Comparison of ENCODE assay signal across 1 cellular context in the genomic region with DNA sequence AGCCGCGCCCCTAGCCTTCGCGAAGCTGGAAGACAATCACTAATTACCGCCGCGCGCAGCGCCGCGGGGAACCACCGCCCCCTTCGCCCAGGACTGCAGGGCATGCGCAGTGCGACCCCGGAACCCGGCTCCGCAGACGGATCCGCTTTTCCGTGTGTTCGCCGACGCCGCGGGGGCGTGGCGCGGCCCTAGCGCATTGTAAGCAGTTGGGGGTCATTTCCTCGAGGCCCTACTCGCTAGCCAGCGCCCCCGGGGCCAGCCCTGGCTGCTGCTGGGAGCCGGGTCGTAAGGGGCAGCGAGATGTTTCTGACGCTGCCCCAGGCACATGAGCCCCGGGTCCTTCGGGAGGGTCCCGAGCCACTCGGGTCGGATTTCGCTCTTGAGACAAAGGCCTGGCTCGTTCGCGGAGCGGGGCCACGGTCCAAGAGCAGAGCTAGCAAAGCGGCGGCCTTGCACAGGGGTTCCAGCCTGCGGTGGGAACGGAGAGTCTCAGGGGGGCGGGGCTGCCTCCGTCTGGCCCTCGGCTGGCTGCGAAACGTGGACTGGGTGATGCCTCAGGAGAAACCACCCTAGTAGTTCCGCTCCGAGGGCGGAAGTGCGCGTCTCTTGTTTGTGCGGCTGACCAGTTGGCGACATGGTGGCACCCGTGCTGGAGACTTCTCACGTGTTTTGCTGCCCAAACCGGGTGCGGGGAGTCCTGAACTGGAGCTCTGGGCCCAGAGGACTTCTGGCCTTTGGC.
A peak's percentile ranks its signal among the peaks of the same experiment; 100 is the strongest.
TF ChIP-seq lines count a peak whose summit lies in the region.

TSS of gene ELP2 (plus strand) at position 600 of the 739 bp plus-strand sequence. CDS start at position 635, 35 bp downstream.
A gene with protein sequence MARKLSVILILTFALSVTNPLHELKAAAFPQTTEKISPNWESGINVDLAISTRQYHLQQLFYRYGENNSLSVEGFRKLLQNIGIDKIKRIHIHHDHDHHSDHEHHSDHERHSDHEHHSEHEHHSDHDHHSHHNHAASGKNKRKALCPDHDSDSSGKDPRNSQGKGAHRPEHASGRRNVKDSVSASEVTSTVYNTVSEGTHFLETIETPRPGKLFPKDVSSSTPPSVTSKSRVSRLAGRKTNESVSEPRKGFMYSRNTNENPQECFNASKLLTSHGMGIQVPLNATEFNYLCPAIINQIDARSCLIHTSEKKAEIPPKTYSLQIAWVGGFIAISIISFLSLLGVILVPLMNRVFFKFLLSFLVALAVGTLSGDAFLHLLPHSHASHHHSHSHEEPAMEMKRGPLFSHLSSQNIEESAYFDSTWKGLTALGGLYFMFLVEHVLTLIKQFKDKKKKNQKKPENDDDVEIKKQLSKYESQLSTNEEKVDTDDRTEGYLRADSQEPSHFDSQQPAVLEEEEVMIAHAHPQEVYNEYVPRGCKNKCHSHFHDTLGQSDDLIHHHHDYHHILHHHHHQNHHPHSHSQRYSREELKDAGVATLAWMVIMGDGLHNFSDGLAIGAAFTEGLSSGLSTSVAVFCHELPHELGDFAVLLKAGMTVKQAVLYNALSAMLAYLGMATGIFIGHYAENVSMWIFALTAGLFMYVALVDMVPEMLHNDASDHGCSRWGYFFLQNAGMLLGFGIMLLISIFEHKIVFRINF (minus strand): TSS at position 41 of the 739 bp plus-strand sequence. CDS start 2,333 bp downstream, outside the sequence.

TF ChIP-seq in HepG2, 621 proteins besides CTCF, POLR2A, EP300 and RAD21 (continued from another document and continues in another):
- peak; percentile 93; the same call in 1 of the 2 replicates for TF ChIP-seq ZFP91 (CRISPR knock-in tag; IDR thresholded peaks at IDR 0.05; ENCODE audit: borderline replicate concordance)
- TF ChIP-seq SP140L (CRISPR knock-in tag; IDR thresholded peaks at IDR 0.05; ENCODE audit: borderline replicate concordance) = no peak; the same call in 1 of the 2 replicates
- TF ChIP-seq TAF15 (IDR thresholded peaks at IDR 0.05; ENCODE audit: low read depth, low read length, poor library complexity, severe bottlenecking) = no peak
- TF ChIP-seq MED8 (CRISPR knock-in tag; IDR thresholded peaks at IDR 0.05; ENCODE audit: insufficient replicate concordance) = peak; percentile 40
- no peak for TF ChIP-seq ZFAT (CRISPR knock-in tag; conservative IDR thresholded peaks at IDR 0.05)
- TF ChIP-seq SNRNP70 (IDR thresholded peaks at IDR 0.05; ENCODE audit: low read depth, low read length) = no peak
- TF ChIP-seq, protein P1, sequence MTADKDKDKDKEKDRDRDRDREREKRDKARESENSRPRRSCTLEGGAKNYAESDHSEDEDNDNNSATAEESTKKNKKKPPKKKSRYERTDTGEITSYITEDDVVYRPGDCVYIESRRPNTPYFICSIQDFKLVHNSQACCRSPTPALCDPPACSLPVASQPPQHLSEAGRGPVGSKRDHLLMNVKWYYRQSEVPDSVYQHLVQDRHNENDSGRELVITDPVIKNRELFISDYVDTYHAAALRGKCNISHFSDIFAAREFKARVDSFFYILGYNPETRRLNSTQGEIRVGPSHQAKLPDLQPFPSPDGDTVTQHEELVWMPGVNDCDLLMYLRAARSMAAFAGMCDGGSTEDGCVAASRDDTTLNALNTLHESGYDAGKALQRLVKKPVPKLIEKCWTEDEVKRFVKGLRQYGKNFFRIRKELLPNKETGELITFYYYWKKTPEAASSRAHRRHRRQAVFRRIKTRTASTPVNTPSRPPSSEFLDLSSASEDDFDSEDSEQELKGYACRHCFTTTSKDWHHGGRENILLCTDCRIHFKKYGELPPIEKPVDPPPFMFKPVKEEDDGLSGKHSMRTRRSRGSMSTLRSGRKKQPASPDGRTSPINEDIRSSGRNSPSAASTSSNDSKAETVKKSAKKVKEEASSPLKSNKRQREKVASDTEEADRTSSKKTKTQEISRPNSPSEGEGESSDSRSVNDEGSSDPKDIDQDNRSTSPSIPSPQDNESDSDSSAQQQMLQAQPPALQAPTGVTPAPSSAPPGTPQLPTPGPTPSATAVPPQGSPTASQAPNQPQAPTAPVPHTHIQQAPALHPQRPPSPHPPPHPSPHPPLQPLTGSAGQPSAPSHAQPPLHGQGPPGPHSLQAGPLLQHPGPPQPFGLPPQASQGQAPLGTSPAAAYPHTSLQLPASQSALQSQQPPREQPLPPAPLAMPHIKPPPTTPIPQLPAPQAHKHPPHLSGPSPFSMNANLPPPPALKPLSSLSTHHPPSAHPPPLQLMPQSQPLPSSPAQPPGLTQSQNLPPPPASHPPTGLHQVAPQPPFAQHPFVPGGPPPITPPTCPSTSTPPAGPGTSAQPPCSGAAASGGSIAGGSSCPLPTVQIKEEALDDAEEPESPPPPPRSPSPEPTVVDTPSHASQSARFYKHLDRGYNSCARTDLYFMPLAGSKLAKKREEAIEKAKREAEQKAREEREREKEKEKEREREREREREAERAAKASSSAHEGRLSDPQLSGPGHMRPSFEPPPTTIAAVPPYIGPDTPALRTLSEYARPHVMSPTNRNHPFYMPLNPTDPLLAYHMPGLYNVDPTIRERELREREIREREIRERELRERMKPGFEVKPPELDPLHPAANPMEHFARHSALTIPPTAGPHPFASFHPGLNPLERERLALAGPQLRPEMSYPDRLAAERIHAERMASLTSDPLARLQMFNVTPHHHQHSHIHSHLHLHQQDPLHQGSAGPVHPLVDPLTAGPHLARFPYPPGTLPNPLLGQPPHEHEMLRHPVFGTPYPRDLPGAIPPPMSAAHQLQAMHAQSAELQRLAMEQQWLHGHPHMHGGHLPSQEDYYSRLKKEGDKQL (CRISPR knock-in tag; IDR thresholded peaks at IDR 0.05; ENCODE audit: low read depth) = no peak
- TF ChIP-seq ZZZ3 (CRISPR knock-in tag; IDR thresholded peaks at IDR 0.05; ENCODE audit: borderline replicate concordance) = peak; percentile 59; the same call in 1 of the 2 replicates
- TF ChIP-seq ZNF317 (CRISPR knock-in tag; IDR thresholded peaks at IDR 0.05) = no peak
- peak; percentile 89 for TF ChIP-seq GABPA (IDR thresholded peaks at IDR 0.05; ENCODE audit: low read depth, low read length)
- peak; percentile 92 for TF ChIP-seq GABPA (CRISPR knock-in tag; IDR thresholded peaks at IDR 0.05; ENCODE audit: low read depth)
- no peak; the same call in 1 of the 2 replicates for TF ChIP-seq JDP2 (CRISPR knock-in tag; IDR thresholded peaks at IDR 0.05; ENCODE audit: borderline replicate concordance)
- TF ChIP-seq ZNF569 (CRISPR knock-in tag; IDR thresholded peaks at IDR 0.05; ENCODE audit: borderline replicate concordance) = no peak
- TF ChIP-seq SP1 (IDR thresholded peaks at IDR 0.05) = no peak
- peak; percentile 91 for TF ChIP-seq SP1 (CRISPR knock-in tag; IDR thresholded peaks at IDR 0.05)
- TF ChIP-seq ZFP62 (CRISPR knock-in tag; IDR thresholded peaks at IDR 0.05) = no peak
- TF ChIP-seq ATF1 (CRISPR knock-in tag; IDR thresholded peaks at IDR 0.05) = peak; percentile 74
- peak; percentile 91 for TF ChIP-seq MXD3 (CRISPR knock-in tag; IDR thresholded peaks at IDR 0.05)
- peak; percentile 10; the same call in 1 of the 2 replicates for TF ChIP-seq STAT5B (CRISPR knock-in tag; IDR thresholded peaks at IDR 0.05)
- peak; percentile 84; the same call in 1 of the 2 replicates for TF ChIP-seq THAP8 (CRISPR knock-in tag; IDR thresholded peaks at IDR 0.05; ENCODE audit: borderline replicate concordance)
- TF ChIP-seq ZNF10 (CRISPR knock-in tag; IDR thresholded peaks at IDR 0.05; ENCODE audit: borderline replicate concordance, low read depth) = no peak
- TF ChIP-seq, protein P2, sequence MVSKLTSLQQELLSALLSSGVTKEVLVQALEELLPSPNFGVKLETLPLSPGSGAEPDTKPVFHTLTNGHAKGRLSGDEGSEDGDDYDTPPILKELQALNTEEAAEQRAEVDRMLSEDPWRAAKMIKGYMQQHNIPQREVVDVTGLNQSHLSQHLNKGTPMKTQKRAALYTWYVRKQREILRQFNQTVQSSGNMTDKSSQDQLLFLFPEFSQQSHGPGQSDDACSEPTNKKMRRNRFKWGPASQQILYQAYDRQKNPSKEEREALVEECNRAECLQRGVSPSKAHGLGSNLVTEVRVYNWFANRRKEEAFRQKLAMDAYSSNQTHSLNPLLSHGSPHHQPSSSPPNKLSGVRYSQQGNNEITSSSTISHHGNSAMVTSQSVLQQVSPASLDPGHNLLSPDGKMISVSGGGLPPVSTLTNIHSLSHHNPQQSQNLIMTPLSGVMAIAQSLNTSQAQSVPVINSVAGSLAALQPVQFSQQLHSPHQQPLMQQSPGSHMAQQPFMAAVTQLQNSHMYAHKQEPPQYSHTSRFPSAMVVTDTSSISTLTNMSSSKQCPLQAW (CRISPR knock-in tag; IDR thresholded peaks at IDR 0.05) = peak; percentile 79
- TF ChIP-seq TP53 (CRISPR knock-in tag; conservative IDR thresholded peaks at IDR 0.05) = no peak
- no peak for TF ChIP-seq MBNL3 (CRISPR knock-in tag; conservative IDR thresholded peaks at IDR 0.05)
- peak; percentile 26; the same call in 1 of the 2 replicates for TF ChIP-seq KLF6 (CRISPR knock-in tag; IDR thresholded peaks at IDR 0.05)
- no peak; the same call in 1 of the 2 replicates for TF ChIP-seq SIN3B (IDR thresholded peaks at IDR 0.05; ENCODE audit: low read length)
- peak; percentile 50 for TF ChIP-seq SKIL (CRISPR knock-in tag; IDR thresholded peaks at IDR 0.05; ENCODE audit: borderline replicate concordance)
- TF ChIP-seq, protein P3, sequence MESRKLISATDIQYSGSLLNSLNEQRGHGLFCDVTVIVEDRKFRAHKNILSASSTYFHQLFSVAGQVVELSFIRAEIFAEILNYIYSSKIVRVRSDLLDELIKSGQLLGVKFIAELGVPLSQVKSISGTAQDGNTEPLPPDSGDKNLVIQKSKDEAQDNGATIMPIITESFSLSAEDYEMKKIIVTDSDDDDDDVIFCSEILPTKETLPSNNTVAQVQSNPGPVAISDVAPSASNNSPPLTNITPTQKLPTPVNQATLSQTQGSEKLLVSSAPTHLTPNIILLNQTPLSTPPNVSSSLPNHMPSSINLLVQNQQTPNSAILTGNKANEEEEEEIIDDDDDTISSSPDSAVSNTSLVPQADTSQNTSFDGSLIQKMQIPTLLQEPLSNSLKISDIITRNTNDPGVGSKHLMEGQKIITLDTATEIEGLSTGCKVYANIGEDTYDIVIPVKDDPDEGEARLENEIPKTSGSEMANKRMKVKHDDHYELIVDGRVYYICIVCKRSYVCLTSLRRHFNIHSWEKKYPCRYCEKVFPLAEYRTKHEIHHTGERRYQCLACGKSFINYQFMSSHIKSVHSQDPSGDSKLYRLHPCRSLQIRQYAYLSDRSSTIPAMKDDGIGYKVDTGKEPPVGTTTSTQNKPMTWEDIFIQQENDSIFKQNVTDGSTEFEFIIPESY (CRISPR knock-in tag; IDR thresholded peaks at IDR 0.05) = no peak
- TF ChIP-seq YEATS2 (CRISPR knock-in tag; IDR thresholded peaks at IDR 0.05; ENCODE audit: borderline replicate concordance) = peak; percentile 78; the same call in 1 of the 2 replicates
- TF ChIP-seq MZF1 (CRISPR knock-in tag; IDR thresholded peaks at IDR 0.05; ENCODE audit: borderline replicate concordance) = no peak
- TF ChIP-seq, protein P4, sequence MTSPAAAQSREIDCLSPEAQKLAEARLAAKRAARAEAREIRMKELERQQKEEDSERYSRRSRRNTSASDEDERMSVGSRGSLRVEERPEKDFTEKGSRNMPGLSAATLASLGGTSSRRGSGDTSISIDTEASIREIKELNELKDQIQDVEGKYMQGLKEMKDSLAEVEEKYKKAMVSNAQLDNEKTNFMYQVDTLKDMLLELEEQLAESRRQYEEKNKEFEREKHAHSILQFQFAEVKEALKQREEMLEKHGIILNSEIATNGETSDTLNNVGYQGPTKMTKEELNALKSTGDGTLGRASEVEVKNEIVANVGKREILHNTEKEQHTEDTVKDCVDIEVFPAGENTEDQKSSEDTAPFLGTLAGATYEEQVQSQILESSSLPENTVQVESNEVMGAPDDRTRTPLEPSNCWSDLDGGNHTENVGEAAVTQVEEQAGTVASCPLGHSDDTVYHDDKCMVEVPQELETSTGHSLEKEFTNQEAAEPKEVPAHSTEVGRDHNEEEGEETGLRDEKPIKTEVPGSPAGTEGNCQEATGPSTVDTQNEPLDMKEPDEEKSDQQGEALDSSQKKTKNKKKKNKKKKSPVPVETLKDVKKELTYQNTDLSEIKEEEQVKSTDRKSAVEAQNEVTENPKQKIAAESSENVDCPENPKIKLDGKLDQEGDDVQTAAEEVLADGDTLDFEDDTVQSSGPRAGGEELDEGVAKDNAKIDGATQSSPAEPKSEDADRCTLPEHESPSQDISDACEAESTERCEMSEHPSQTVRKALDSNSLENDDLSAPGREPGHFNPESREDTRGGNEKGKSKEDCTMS (CRISPR knock-in tag; conservative IDR thresholded peaks at IDR 0.05) = no peak
- peak; percentile 60; the same call in 1 of the 2 replicates for TF ChIP-seq KDM5A (IDR thresholded peaks at IDR 0.05; ENCODE audit: borderline replicate concordance, low read length)
- no peak for TF ChIP-seq ZNF143 (CRISPR knock-in tag; IDR thresholded peaks at IDR 0.05)
- TF ChIP-seq THYN1 (CRISPR knock-in tag; IDR thresholded peaks at IDR 0.05; ENCODE audit: borderline replicate concordance, low read depth) = no peak
- TF ChIP-seq ZBTB20 (CRISPR knock-in tag; IDR thresholded peaks at IDR 0.05; ENCODE audit: borderline replicate concordance, low read depth) = peak; percentile 58; the same call in 1 of the 2 replicates
- TF ChIP-seq DNMT1 (CRISPR knock-in tag; IDR thresholded peaks at IDR 0.05) = 0 out of 2 replicates have a peak, but pooled peaks have one; percentile 18
